1 cellular context compared by ENCODE assay signal in the genomic region with DNA sequence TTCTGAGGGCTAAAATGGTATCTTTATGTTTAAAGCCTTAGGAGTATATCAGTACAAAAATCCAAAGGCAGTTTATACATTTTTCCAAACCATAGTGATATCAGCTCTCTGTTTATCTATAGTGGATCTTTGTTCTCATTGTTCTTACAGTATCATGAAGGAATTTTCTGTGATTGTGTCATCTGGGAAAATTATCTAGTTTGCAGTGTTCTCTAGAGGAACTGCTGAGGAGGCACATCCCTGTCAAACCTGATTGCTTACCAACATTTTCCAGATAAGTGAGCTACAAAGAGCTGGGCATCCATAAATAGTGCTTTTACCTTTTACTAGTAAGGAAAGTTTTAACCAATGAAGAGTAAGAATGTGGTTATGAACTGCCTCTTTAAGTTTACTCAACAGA.
TF ChIP-seq lines count a peak whose summit lies in the region.

No MANE protein-coding gene starts in this region.

TF ChIP-seq in HepG2, 621 proteins besides CTCF, POLR2A, EP300 and RAD21:
- TF ChIP-seq MAFK (conservative IDR thresholded peaks at IDR 0.05 in 1 of 2, IDR thresholded peaks at IDR 0.05 in 1 of 2; ENCODE audit: low read length in 2 of 2), result 0 out of 4 replicates have a peak, but pooled peaks of 1 of the 2 experiments have one; percentile 3
- no peak for TF ChIP-seq TBP (CRISPR knock-in tag; IDR thresholded peaks at IDR 0.05)
